Comparison of ENCODE assay signal across 11 cellular contexts in genomic region chr5:136012041-136012804, GRCh38. TPM values are rescaled to one million over a fixed set of nuclear protein-coding genes. Genes with fewer than 3 reads are reported as not detected.
DNase-seq lines count a peak whose midpoint lies in the region; ATAC-seq and TF ChIP-seq lines count a peak whose summit lies in the region.
"Had no signal": no experiment of that assay in that cellular context is flagged by ENCODE, and none has a peak within 500 bp of the region (broad histone marks: within the 10 kb centered on the region; RNA-seq: fewer than 3 reads in every experiment).

No MANE protein-coding gene starts in this region.

- peak; percentile 76 for DNase-seq in AG10803 (ENCODE audit: low read depth)
- DNase-seq in NCI-H226: peak; percentile 73
- DNase-seq in choroid plexus epithelial cell (ENCODE audit: low read depth): peak; percentile 83
- DNase-seq in lung (ENCODE audit: low spot score): no peak
- DNase-seq in hypothalamus (lab: John Stamatoyannopoulos, UW): no peak
- DNase-seq in DMS 273 treated with DMSO at 0.1 percent for 48 hours (lab: John Stamatoyannopoulos, UW): no peak
- DNase-seq: activated naive CD4-positive, alpha-beta T cell treated with anti-CD3 and anti-CD28 coated beads, Interleukin-2, amount 10 ng/mL, durations not matched to agents 7 days and 5 days; BE2C; naive B cell had no signal

- ATAC-seq in lung (ENCODE audit: insufficient read depth, low FRiP score): peak; percentile 63
- no peak for ATAC-seq in GM21576 (IDR thresholded peaks at IDR 0.05; ENCODE audit: unreplicated experiment)
- no peak for ATAC-seq in HG02759 (IDR thresholded peaks at IDR 0.05; ENCODE audit: unreplicated experiment)

- H3K27me3 ChIP-seq in lung (ENCODE audit: control insufficient read depth, insufficient read depth): no peaks in the 10 kb centered on the region
- H3K27me3 ChIP-seq: BE2C had no signal

- H3K9me3 ChIP-seq in lung (ENCODE audit: control insufficient read depth in 2 of 2, insufficient read depth in 1 of 2, low read length in 1 of 2): peaks cover 0 to 2% of the 10 kb centered on the region in 2 donors
- H3K9me3 ChIP-seq: BE2C had no signal

- H3K4me1 ChIP-seq in lung (ENCODE audit: control insufficient read depth in 2 of 2, insufficient read depth in 2 of 2, low read length in 2 of 2): peaks cover 0 to 2% of the 10 kb centered on the region in 2 donors

- peak overlapping the region in 1 of 2 donors; percentile 32 for H3K27ac ChIP-seq in lung (ENCODE audit: low read depth in 1 of 2, low read length in 1 of 2)

- WGBS in lung, 2 donors: 1 to 4% methylated on average over 3 of the region's 3 CpGs

- no peaks in the 10 kb centered on the region for H3K36me3 ChIP-seq in lung (ENCODE audit: control insufficient read depth in 2 of 2, insufficient read depth in 2 of 2, low read length in 2 of 2)
- H3K36me3 ChIP-seq: BE2C had no signal

- TF ChIP-seq CTCF in AG10803 (conservative IDR thresholded peaks at IDR 0.05; ENCODE audit: low read length) (no peak), choroid plexus epithelial cell (conservative IDR thresholded peaks at IDR 0.05; ENCODE audit: low read depth, low read length) (no peak), lung (IDR thresholded peaks at IDR 0.05; ENCODE audit: control extremely low read depth, extremely low read depth) (no peak)

- no peak overlapping the region for H3K4me3 ChIP-seq in AG10803 (ENCODE audit: low read length)
- no peak overlapping the region for H3K4me3 ChIP-seq in choroid plexus epithelial cell (ENCODE audit: low read depth, low read length)
- H3K4me3 ChIP-seq in lung: no peak overlapping the region

RNA-seq across cellular contexts. Expression of gene TGFBI, which starts 16.6 kb away (rescaled TPM):
- 100 to 1,000 TPM in 1 of 2 donors, 10 to 100 TPM in 1; 96.4 to 146 TPM for total RNA-seq in lung
- 100 to 1,000 TPM; 100 to 122 TPM for polyA plus RNA-seq in lung

RNA-seq across cellular contexts. Expression of gene LECT2, which starts 57.4 kb away (rescaled TPM):
- not detected for total RNA-seq in lung
- not detected for polyA plus RNA-seq in lung

Comparison
In these comparisons a context has a peak if more than half of its experiments do, and no peak if none do; other contexts are left out.
1. DNase-seq: peak in AG10803 (single experiment), NCI-H226 (single experiment) and choroid plexus epithelial cell (single experiment); none in lung (single experiment), hypothalamus (0 of 51) and DMS 273 treated with DMSO at 0.1 percent for 48 hours (single experiment).